8 cellular contexts compared by ENCODE assay signal in the genomic region with DNA sequence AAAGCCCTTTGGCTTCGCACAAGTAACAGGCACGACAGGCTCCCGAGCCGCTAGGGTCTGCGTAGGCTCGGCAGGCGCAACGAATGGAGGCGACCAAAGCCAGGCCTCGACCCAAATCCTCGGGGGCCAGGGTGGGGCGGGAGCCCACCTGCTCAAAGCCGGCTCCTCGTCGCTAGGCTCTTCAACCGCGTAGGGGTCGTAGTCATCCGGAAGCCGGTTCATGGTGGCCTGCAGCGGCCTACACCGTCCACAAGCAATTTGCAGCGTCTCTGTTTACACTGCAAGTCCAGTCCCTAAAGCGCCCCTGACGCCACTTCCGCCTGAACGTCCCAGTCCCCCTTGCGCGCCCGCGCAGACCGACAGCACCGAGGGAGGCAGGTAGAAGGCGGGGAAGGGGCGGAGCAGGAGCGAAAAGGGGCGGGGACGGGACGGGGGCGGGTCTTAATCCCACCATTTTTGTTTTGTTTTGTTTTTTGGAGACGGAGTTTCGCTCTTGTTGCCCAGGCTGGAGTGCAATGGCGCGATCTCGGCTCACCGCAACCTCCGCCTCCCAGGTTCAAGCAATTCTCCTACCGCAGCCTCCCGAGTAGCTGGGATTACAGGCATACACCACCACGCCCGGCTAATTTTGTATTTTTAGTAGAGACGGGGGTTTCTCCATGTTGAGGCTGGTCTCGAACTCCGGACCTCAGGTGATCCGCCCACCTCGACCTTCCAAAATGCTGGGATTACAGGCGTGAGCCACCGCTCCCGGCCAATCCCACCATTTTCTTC.
A peak's percentile ranks its signal among the peaks of the same experiment; 100 is the strongest.
DNase-seq lines count a peak whose midpoint lies in the region; ATAC-seq and TF ChIP-seq lines count a peak whose summit lies in the region.

A gene with protein sequence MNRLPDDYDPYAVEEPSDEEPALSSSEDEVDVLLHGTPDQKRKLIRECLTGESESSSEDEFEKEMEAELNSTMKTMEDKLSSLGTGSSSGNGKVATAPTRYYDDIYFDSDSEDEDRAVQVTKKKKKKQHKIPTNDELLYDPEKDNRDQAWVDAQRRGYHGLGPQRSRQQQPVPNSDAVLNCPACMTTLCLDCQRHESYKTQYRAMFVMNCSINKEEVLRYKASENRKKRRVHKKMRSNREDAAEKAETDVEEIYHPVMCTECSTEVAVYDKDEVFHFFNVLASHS (minus strand): TSS at position 295 of the 774 bp plus-strand sequence. CDS start 73 bp downstream, at position 222.

- H3K36me3 ChIP-seq in SU-DHL-6 (ENCODE audit: low read length): no peaks in the 10 kb centered on the region; the same call in 1 of the 2 replicates
- peaks cover 4% of the 10 kb centered on the region for H3K36me3 ChIP-seq in brain microvascular endothelial cell (replicated peaks)

- H3K4me3 ChIP-seq in SU-DHL-6 (ENCODE audit: insufficient read depth, low read length, poor library complexity, severe bottlenecking): peak within 1 kb of the TSS; percentile 87
- H3K4me3 ChIP-seq in brain microvascular endothelial cell (ENCODE audit: low read depth, low read length): peak within 1 kb of the TSS; percentile 98

- DNase-seq in brain microvascular endothelial cell: peak; percentile 96
- peak; percentile 96 for DNase-seq in iPS-NIHi11 (ENCODE audit: low spot score)
- peak; percentile 88 to 91 for DNase-seq in stimulated activated CD4-positive, alpha-beta T cell treated with anti-CD3 and anti-CD28 coated beads, Interleukin-12 subunit alpha, Interleukin-12 subunit beta, amount 100 ng/mL, for 24 hours (ENCODE audit: low read depth in 2 of 2)
- no peak for DNase-seq in NCI-H1105 treated with DMSO at 0.1 percent for 48 hours (lab: John Stamatoyannopoulos, UW)
- no peak for DNase-seq in NCI-H2196 (lab: John Stamatoyannopoulos, UW; ENCODE audit: unreplicated experiment)

- peak within 1 kb of the TSS; percentile 98 for H3K4me2 ChIP-seq in SU-DHL-6 (ENCODE audit: low read depth, low read length, poor library complexity, severe bottlenecking)

- no peaks in the 10 kb centered on the region for H3K9me2 ChIP-seq in SU-DHL-6 (replicated peaks; ENCODE audit: insufficient read depth, low read length)

- no peaks in the 10 kb centered on the region; the same call in 1 of the 2 replicates for H4K20me1 ChIP-seq in SU-DHL-6 (ENCODE audit: low read depth, low read length)

- in situ Hi-C loops in brain microvascular endothelial cell (cut with HindIII; ENCODE audit: low pct_ligation_motif_present, low sequenced_read_pairs): no loop called here

- TF ChIP-seq CTCF in SU-DHL-6 (IDR thresholded peaks at IDR 0.05; ENCODE audit: insufficient read depth, low read length, poor library complexity, severe bottlenecking) (no peak), brain microvascular endothelial cell (IDR thresholded peaks at IDR 0.05; ENCODE audit: low read depth, low read length, missing control alignments) (no peak)

- peak; percentile 97 for ATAC-seq in GM18517 (IDR thresholded peaks at IDR 0.05; ENCODE audit: unreplicated experiment)
- peak; percentile 97 for ATAC-seq in HG03025 (IDR thresholded peaks at IDR 0.05; ENCODE audit: low FRiP score, unreplicated experiment)

- H3F3A ChIP-seq in SU-DHL-6 (ENCODE audit: insufficient read depth): no peaks in the 10 kb centered on the region

- H3K27ac ChIP-seq in SU-DHL-6 (ENCODE audit: low read depth, low read length) (no peak within 1 kb of the TSS; the same call in 1 of the 2 replicates), brain microvascular endothelial cell (peak within 1 kb of the TSS; percentile 90)

- no peaks in the 10 kb centered on the region for H3K27me3 ChIP-seq in SU-DHL-6 (ENCODE audit: low read length)
- H3K27me3 ChIP-seq in brain microvascular endothelial cell (replicated peaks): no peaks in the 10 kb centered on the region

- no peaks in the 10 kb centered on the region for H3K9me3 ChIP-seq in SU-DHL-6 (ENCODE audit: insufficient read depth, low read length)

- peak within 1 kb of the TSS; percentile 82 for H3K9ac ChIP-seq in SU-DHL-6 (ENCODE audit: low read length)

- H3K79me2 ChIP-seq in SU-DHL-6 (ENCODE audit: insufficient read depth, low read length): peaks cover 20% of the 10 kb centered on the region

- peak within 1 kb of the TSS; percentile 65 for H2AFZ ChIP-seq in SU-DHL-6 (ENCODE audit: low read depth, low read length, severe bottlenecking)

Comparison
In these comparisons a context has a peak if more than half of its experiments do, and no peak if none do; other contexts are left out.
1. DNase-seq: peak in brain microvascular endothelial cell (single experiment), iPS-NIHi11 (single experiment) and stimulated activated CD4-positive, alpha-beta T cell treated with anti-CD3 and anti-CD28 coated beads, Interleukin-12 subunit alpha, Interleukin-12 subunit beta, amount 100 ng/mL, for 24 hours (2 of 2); none in NCI-H1105 treated with DMSO at 0.1 percent for 48 hours (single experiment) and NCI-H2196 (single experiment).